ENCODE assay signal across 19 cellular contexts in genomic region chr19:55540619-55541018, GRCh38. TPM values are rescaled to one million over a fixed set of nuclear protein-coding genes. Genes with fewer than 3 reads are reported as not detected.
"Had no signal": no experiment of that assay in that cellular context is flagged by ENCODE, and none has a peak within 500 bp of the region (broad histone marks: within the 10 kb centered on the region; RNA-seq: fewer than 3 reads in every experiment).

No MANE protein-coding gene starts in this region.

- H3K27ac Mint-ChIP-seq: activated CD4-positive, alpha-beta memory T cell treated with anti-CD3 and anti-CD28 coated beads for 36 hours; activated CD4-positive, alpha-beta T cell treated with anti-CD3 and anti-CD28 coated beads for 36 hours; activated T-cell treated with anti-CD3 and anti-CD28 coated beads, Interleukin-2, amount 50 U/mL, for 24 hours had no signal

- H3K27me3 ChIP-seq: hepatocyte, neutrophil, vagina had no signal

- H3K36me3 ChIP-seq: adrenal gland, left ventricle myocardium inferior, neutrophil, transverse colon, vagina had no signal

- H3K4me1 ChIP-seq: adrenal gland, transverse colon, vagina had no signal

- H3K27ac ChIP-seq: adrenal gland, hepatocyte, left ventricle myocardium inferior, neutrophil, skin epidermis, transverse colon, vagina had no signal

- H3K4me2 ChIP-seq: hepatocyte had no signal

- H3K9me3 ChIP-seq: adrenal gland, left ventricle myocardium inferior, neutrophil, transverse colon, vagina had no signal

- H3K36me3 Mint-ChIP-seq: activated CD4-positive, alpha-beta memory T cell treated with anti-CD3 and anti-CD28 coated beads for 36 hours; naive thymus-derived CD4-positive, alpha-beta T cell had no signal

- H2AFZ ChIP-seq: hepatocyte had no signal

- DNase-seq: activated CD4-positive, alpha-beta memory T cell treated with anti-CD3 and anti-CD28 coated beads for 36 hours; activated CD4-positive, alpha-beta T cell treated with anti-CD3 and anti-CD28 coated beads for 36 hours; activated naive CD4-positive, alpha-beta T cell treated with anti-CD3 and anti-CD28 coated beads, Interleukin-2, amount 50 U/mL, for 16 hours; activated T-cell treated with anti-CD3 and anti-CD28 coated beads, Interleukin-2, amount 50 U/mL, for 24 hours; adrenal gland; kidney; left ventricle myocardium inferior; naive thymus-derived CD4-positive, alpha-beta T cell; retina; stimulated activated CD4-positive, alpha-beta T cell treated with anti-CD3 and anti-CD28 coated beads, Interleukin-4, amount 100 ng/mL, for 4 hours; stimulated activated CD8-positive, alpha-beta memory T cell treated with anti-CD3 and anti-CD28 coated beads, Interleukin-4, amount 100 ng/mL, for 48 hours; stimulated activated naive CD8-positive, alpha-beta T cell treated with anti-CD3 and anti-CD28 coated beads, Interleukin-15, Interleukin-2, amounts not matched to agents 100 U/mL and 50 U/mL, for 24 hours; transverse colon had no signal

- H3K9me3 Mint-ChIP-seq: activated CD4-positive, alpha-beta memory T cell treated with anti-CD3 and anti-CD28 coated beads for 36 hours; activated T-cell treated with anti-CD3 and anti-CD28 coated beads, Interleukin-2, amount 50 U/mL, for 24 hours had no signal

- H3K4me1 Mint-ChIP-seq: activated CD4-positive, alpha-beta T cell treated with anti-CD3 and anti-CD28 coated beads for 36 hours had no signal

- H3K79me2 ChIP-seq: hepatocyte had no signal

- H3K4me3 Mint-ChIP-seq: activated CD4-positive, alpha-beta T cell treated with anti-CD3 and anti-CD28 coated beads for 36 hours; activated T-cell treated with anti-CD3 and anti-CD28 coated beads, Interleukin-2, amount 50 U/mL, for 24 hours; naive thymus-derived CD4-positive, alpha-beta T cell had no signal

- H3K4me3 ChIP-seq: adrenal gland, hepatocyte, left ventricle myocardium inferior, skin epidermis, transverse colon, vagina had no signal

- ATAC-seq: activated CD4-positive, alpha-beta T cell treated with anti-CD3 and anti-CD28 coated beads for 36 hours; esophagus mucosa; naive thymus-derived CD4-positive, alpha-beta T cell; stimulated activated naive CD8-positive, alpha-beta T cell treated with anti-CD3 and anti-CD28 coated beads, Interleukin-15, Interleukin-2, amounts not matched to agents 100 U/mL and 50 U/mL, for 24 hours had no signal

RNA-seq across cellular contexts. Expression of gene SBK2, which starts 3.7 kb away (rescaled TPM):
- total RNA-seq: activated CD4-positive, alpha-beta memory T cell treated with anti-CD3 and anti-CD28 coated beads for 36 hours; activated CD4-positive, alpha-beta T cell treated with anti-CD3 and anti-CD28 coated beads for 36 hours; adrenal gland; esophagus mucosa; kidney; mononuclear cell; naive thymus-derived CD4-positive, alpha-beta T cell; transverse colon; vagina had no signal
- polyA plus RNA-seq: adrenal gland; naive thymus-derived CD4-positive, alpha-beta T cell had no signal

RNA-seq across cellular contexts. Expression of gene SBK3, which starts 4.7 kb away (rescaled TPM):
- total RNA-seq: activated CD4-positive, alpha-beta memory T cell treated with anti-CD3 and anti-CD28 coated beads for 36 hours; activated CD4-positive, alpha-beta T cell treated with anti-CD3 and anti-CD28 coated beads for 36 hours; mononuclear cell; naive thymus-derived CD4-positive, alpha-beta T cell; transverse colon; vagina had no signal
- polyA plus RNA-seq: hepatocyte; naive thymus-derived CD4-positive, alpha-beta T cell had no signal

RNA-seq across cellular contexts. Expression of gene SSC5D, which starts 52.4 kb away (rescaled TPM):
- polyA plus RNA-seq: naive thymus-derived CD4-positive, alpha-beta T cell had no signal
